In the genomic region with DNA sequence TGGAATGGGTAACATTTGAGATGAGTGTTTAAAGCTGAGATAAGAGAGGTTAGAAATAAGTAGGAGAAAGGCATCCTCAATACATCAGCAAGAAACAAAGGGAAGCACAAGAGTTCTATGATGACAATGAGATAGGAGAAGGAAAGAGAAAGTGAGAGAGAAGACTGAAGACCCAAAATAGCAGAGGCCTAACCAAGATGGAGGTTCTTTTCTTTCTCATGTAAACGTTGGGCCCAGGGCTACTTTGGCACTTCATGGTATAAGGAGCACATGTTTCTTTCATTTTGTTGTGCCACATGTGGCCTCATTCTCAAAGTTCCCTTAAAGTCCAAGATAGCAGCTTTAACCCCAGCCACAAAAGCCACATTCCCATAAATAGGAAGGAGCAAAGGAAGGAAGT, we compare ENCODE assay signal across 1 cellular context.
TF ChIP-seq lines count a peak whose summit lies in the region.

No MANE protein-coding gene starts in this region.

TF ChIP-seq in GM12878, 131 proteins besides CTCF, POLR2A, EP300 and RAD21:
- TF ChIP-seq YY1 (IDR thresholded peaks at IDR 0.05; ENCODE audit: low read depth, low read length) (0 out of 2 replicates have a peak, but pooled peaks have one; percentile 53), REST (IDR thresholded peaks at IDR 0.05; ENCODE audit: low read depth, low read length) (no peak)
